ENCODE assay signal across 20 cellular contexts in the genomic region with DNA sequence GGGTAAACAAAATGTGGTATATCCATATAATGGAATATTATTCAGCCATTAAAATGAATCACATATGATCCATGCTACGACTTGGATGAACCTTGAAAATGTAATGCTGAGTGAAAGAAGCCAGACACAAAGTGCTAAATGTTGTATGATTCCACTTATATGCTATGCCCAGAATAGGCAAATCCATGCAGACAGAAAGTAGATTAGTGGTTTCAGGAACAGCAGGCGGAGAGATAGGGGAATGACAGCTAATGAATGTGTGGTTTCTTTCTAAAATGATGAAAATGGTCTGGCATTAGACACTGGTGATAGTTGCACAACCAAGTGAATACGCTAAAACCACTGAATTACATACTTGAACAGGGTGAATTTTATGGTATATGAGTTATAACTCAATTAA.
A peak's percentile ranks its signal among the peaks of the same experiment; 100 is the strongest.
DNase-seq lines count a peak whose midpoint lies in the region; ATAC-seq, FAIRE-seq and TF ChIP-seq lines count a peak whose summit lies in the region.
"Had no signal": no experiment of that assay in that cellular context is flagged by ENCODE, and none has a peak within 500 bp of the region (broad histone marks: within the 10 kb centered on the region; RNA-seq: fewer than 3 reads in every experiment).

No MANE protein-coding gene starts in this region.

- POLR2A ChIA-PET in AG04449 (lab: Yijun Ruan, JAX) = no interaction called here

- H3K36me3 ChIP-seq in kidney (ENCODE audit: control insufficient read depth in 1 of 2, insufficient read depth in 2 of 2, low read length in 2 of 2) (no peaks in the 10 kb centered on the region), sigmoid colon (no peaks in the 10 kb centered on the region)
- H3K36me3 ChIP-seq: BE2C had no signal

- no peak overlapping the region for H3K4me3 ChIP-seq in AG04449 (ENCODE audit: low read depth, low read length)
- H3K4me3 ChIP-seq in kidney (ENCODE audit: low read length in 2 of 2) = no peak overlapping the region
- no peak overlapping the region for H3K4me3 ChIP-seq in sigmoid colon
- H3K4me3 ChIP-seq: GM12878 had no signal

- TF ChIP-seq CTCF in AG04449 (IDR thresholded peaks at IDR 0.05; ENCODE audit: insufficient read depth, low read length, missing control alignments) (no peak), kidney (IDR thresholded peaks at IDR 0.05; ENCODE audit: borderline replicate concordance, extremely low read depth, insufficient read depth) (no peak), sigmoid colon (IDR thresholded peaks at IDR 0.05) (no peak)

- no peak for TF ChIP-seq POLR2A in sigmoid colon (IDR thresholded peaks at IDR 0.05)

- peaks cover 0 to 3% of the 10 kb centered on the region in 2 donors for H3K9me3 ChIP-seq in kidney (ENCODE audit: control insufficient read depth in 1 of 2, low read length in 2 of 2)
- H3K9me3 ChIP-seq in sigmoid colon = no peaks in the 10 kb centered on the region
- H3K9me3 ChIP-seq: BE2C had no signal

- intact Hi-C loops in kidney (cut with DNase I) (no loop called here), sigmoid colon (cut with DNase I) (no loop called here)

- H3K27ac ChIP-seq in kidney (ENCODE audit: low read depth in 2 of 2, low read length in 2 of 2) (no peak overlapping the region), sigmoid colon (no peak overlapping the region)

- H3K4me1 ChIP-seq in kidney (ENCODE audit: control insufficient read depth in 1 of 2, insufficient read depth in 1 of 2, low read depth in 1 of 2, low read length in 2 of 2) = no peaks in the 10 kb centered on the region
- H3K4me1 ChIP-seq in sigmoid colon = no peaks in the 10 kb centered on the region
- H3K4me1 ChIP-seq: BE2C, Caco-2 had no signal

- CTCF ChIA-PET in AG04449 (lab: Yijun Ruan, JAX) = no interaction called here

- WGBS in sigmoid colon, 2 donors = 88 to 92% methylated on average over 3 of the region's 3 CpGs

- TF ChIP-seq EP300 in sigmoid colon (IDR thresholded peaks at IDR 0.05) = no peak

- no peak overlapping the region for H3K9ac ChIP-seq in kidney (ENCODE audit: low read length in 2 of 2)

- no peak for FAIRE-seq in kidney (lab: Jason Lieb, UNC)
- FAIRE-seq: D721Med, GM12878, GM19239, H1 had no signal

- DNase-seq in AG04449 (ENCODE audit: low read depth, low spot score) (peak; percentile 24), EH (ENCODE audit: low read depth) (peak; percentile 6), NCI-H226 (peak; percentile 37), iris pigment epithelial cell (ENCODE audit: low read depth) (peak; percentile 6), kidney (no peak), sigmoid colon (no peak)
- DNase-seq: 8988T; BE2C; C1 segment of cervical spinal cord; Caco-2; CD4-positive, CD25-positive, alpha-beta regulatory T cell; DMS153; DMS79; EL; H9 had no signal

- ATAC-seq in GM18873 (IDR thresholded peaks at IDR 0.05; ENCODE audit: low FRiP score, unreplicated experiment) = no peak
- ATAC-seq: GM12878 had no signal

- no peaks in the 10 kb centered on the region for H3K27me3 ChIP-seq in sigmoid colon

Comparison
In these comparisons a context has a peak if more than half of its experiments do, and no peak if none do; other contexts are left out.
1. DNase-seq: peak in AG04449 (single experiment), EH (single experiment), NCI-H226 (single experiment) and iris pigment epithelial cell (single experiment); none in kidney (single experiment) and sigmoid colon (single experiment).